Comparison of ENCODE assay signal across 1 cellular context in the genomic region with DNA sequence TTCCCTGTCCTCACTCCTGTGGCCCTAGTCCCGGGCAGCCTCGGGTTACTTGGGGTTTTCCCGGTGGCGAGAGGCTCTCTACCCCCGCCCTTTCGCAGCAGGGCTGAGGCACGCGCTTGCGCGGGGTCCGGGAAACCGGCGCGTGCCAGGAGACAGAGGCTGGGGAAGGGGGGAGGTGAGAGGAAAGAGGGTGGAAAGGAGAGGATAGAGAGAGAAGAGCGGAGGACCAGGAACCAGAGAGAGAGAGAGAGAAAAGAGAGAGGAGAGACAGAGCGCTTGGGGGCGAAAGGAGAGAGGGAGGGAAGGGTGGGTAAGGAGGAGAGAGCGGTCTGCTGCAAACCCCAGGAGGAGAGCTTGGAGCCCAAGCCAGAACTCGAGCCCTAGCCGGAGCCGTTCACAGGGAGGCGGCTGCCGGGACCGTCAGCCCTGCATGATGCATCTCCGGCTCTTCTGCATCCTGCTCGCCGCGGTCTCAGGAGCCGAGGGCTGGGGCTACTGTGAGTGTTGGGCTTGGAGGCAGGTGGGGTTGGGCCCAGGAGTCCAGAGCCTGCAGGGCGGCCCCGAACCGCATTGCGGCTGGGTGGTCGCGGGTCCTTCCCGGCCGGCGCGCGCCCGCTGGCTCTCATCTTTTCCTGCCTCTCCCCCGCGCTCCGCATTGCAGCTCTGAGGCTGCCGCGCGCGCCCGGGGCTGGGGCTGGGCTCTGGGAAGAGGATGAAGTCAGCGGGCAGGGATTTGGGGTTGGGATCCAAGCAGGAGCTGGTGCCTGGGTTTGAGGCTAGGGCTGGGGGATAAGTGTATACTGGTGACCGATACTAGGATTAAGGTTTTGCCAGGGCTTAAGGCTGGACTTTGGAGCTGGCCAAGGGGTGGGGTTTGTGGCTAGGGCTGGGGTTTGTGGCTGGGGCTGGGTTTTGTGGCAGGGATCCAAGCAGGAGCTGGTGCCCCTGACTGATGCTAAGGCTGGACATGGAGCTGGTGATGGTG.
A peak's percentile ranks its signal among the peaks of the same experiment; 100 is the strongest.
TF ChIP-seq lines count a peak whose summit lies in the region.

Gene CNTNAP1, plus strand, starts transcription at position 132 of the 985 bp plus-strand sequence. Its CDS starts 299 bp downstream, at position 431.

TF ChIP-seq in HepG2, 621 proteins besides CTCF, POLR2A, EP300 and RAD21 (continued from another document and continues in another):
- TF ChIP-seq PHF21A (CRISPR knock-in tag; IDR thresholded peaks at IDR 0.05), result peak; percentile 56; the same call in 1 of the 2 replicates
- TF ChIP-seq TP53 (CRISPR knock-in tag; conservative IDR thresholded peaks at IDR 0.05), result no peak
- TF ChIP-seq, protein P1, sequence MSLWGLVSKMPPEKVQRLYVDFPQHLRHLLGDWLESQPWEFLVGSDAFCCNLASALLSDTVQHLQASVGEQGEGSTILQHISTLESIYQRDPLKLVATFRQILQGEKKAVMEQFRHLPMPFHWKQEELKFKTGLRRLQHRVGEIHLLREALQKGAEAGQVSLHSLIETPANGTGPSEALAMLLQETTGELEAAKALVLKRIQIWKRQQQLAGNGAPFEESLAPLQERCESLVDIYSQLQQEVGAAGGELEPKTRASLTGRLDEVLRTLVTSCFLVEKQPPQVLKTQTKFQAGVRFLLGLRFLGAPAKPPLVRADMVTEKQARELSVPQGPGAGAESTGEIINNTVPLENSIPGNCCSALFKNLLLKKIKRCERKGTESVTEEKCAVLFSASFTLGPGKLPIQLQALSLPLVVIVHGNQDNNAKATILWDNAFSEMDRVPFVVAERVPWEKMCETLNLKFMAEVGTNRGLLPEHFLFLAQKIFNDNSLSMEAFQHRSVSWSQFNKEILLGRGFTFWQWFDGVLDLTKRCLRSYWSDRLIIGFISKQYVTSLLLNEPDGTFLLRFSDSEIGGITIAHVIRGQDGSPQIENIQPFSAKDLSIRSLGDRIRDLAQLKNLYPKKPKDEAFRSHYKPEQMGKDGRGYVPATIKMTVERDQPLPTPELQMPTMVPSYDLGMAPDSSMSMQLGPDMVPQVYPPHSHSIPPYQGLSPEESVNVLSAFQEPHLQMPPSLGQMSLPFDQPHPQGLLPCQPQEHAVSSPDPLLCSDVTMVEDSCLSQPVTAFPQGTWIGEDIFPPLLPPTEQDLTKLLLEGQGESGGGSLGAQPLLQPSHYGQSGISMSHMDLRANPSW (CRISPR knock-in tag; IDR thresholded peaks at IDR 0.05; ENCODE audit: borderline replicate concordance), result 0 out of 2 replicates have a peak, but pooled peaks have one; percentile 42
- peak; percentile 50; the same call in 1 of the 2 replicates for TF ChIP-seq ZNF124 (CRISPR knock-in tag; IDR thresholded peaks at IDR 0.05)
- TF ChIP-seq NFE2L2 (IDR thresholded peaks at IDR 0.05; ENCODE audit: low read length), result no peak
- TF ChIP-seq TBP (CRISPR knock-in tag; IDR thresholded peaks at IDR 0.05), result no peak
- no peak for TF ChIP-seq HBP1 (CRISPR knock-in tag; IDR thresholded peaks at IDR 0.05; ENCODE audit: low read depth)
- no peak for TF ChIP-seq MAFF (IDR thresholded peaks at IDR 0.05; ENCODE audit: low read depth, low read length)
- 0 out of 2 replicates have a peak, but pooled peaks have one; percentile 6 for TF ChIP-seq FOXO1 (CRISPR knock-in tag; IDR thresholded peaks at IDR 0.05)
- no peak; the same call in 1 of the 2 replicates for TF ChIP-seq ZNF83 (CRISPR knock-in tag; IDR thresholded peaks at IDR 0.05; ENCODE audit: borderline replicate concordance)
- TF ChIP-seq PAX8 (CRISPR knock-in tag; IDR thresholded peaks at IDR 0.05; ENCODE audit: borderline replicate concordance), result no peak
- TF ChIP-seq ZNF256 (CRISPR knock-in tag; conservative IDR thresholded peaks at IDR 0.05), result no peak
- TF ChIP-seq, protein P2, sequence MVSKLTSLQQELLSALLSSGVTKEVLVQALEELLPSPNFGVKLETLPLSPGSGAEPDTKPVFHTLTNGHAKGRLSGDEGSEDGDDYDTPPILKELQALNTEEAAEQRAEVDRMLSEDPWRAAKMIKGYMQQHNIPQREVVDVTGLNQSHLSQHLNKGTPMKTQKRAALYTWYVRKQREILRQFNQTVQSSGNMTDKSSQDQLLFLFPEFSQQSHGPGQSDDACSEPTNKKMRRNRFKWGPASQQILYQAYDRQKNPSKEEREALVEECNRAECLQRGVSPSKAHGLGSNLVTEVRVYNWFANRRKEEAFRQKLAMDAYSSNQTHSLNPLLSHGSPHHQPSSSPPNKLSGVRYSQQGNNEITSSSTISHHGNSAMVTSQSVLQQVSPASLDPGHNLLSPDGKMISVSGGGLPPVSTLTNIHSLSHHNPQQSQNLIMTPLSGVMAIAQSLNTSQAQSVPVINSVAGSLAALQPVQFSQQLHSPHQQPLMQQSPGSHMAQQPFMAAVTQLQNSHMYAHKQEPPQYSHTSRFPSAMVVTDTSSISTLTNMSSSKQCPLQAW (CRISPR knock-in tag; IDR thresholded peaks at IDR 0.05), result peak; percentile 76
- no peak for TF ChIP-seq WIZ (CRISPR knock-in tag; IDR thresholded peaks at IDR 0.05)
- TF ChIP-seq ZFP82 (CRISPR knock-in tag; IDR thresholded peaks at IDR 0.05; ENCODE audit: borderline replicate concordance), result no peak
- TF ChIP-seq, protein P3, sequence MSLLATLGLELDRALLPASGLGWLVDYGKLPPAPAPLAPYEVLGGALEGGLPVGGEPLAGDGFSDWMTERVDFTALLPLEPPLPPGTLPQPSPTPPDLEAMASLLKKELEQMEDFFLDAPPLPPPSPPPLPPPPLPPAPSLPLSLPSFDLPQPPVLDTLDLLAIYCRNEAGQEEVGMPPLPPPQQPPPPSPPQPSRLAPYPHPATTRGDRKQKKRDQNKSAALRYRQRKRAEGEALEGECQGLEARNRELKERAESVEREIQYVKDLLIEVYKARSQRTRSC (CRISPR knock-in tag; IDR thresholded peaks at IDR 0.05; ENCODE audit: low read depth), result no peak
- TF ChIP-seq NCOA5 (CRISPR knock-in tag; IDR thresholded peaks at IDR 0.05), result no peak
- TF ChIP-seq NFYC (CRISPR knock-in tag; IDR thresholded peaks at IDR 0.05), result peak; percentile 6; the same call in 1 of the 2 replicates
- 0 out of 2 replicates have a peak, but pooled peaks have one; percentile 6 for TF ChIP-seq NAIF1 (CRISPR knock-in tag; IDR thresholded peaks at IDR 0.05; ENCODE audit: borderline replicate concordance)
- TF ChIP-seq ZNF468 (CRISPR knock-in tag; IDR thresholded peaks at IDR 0.05), result peak; percentile 84; the same call in 1 of the 2 replicates
- no peak for TF ChIP-seq ZNF550 (CRISPR knock-in tag; IDR thresholded peaks at IDR 0.05; ENCODE audit: borderline replicate concordance)
- TF ChIP-seq, protein P4, sequence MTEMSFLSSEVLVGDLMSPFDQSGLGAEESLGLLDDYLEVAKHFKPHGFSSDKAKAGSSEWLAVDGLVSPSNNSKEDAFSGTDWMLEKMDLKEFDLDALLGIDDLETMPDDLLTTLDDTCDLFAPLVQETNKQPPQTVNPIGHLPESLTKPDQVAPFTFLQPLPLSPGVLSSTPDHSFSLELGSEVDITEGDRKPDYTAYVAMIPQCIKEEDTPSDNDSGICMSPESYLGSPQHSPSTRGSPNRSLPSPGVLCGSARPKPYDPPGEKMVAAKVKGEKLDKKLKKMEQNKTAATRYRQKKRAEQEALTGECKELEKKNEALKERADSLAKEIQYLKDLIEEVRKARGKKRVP (CRISPR knock-in tag; IDR thresholded peaks at IDR 0.05), result peak in 1 of 2 experiments; percentile 70; a peak in 2 of 4 replicates
- TF ChIP-seq HIC2 (CRISPR knock-in tag; IDR thresholded peaks at IDR 0.05; ENCODE audit: low read depth), result no peak; the same call in 1 of the 2 replicates
- peak; percentile 55; the same call in 1 of the 2 replicates for TF ChIP-seq ZNF253 (CRISPR knock-in tag; IDR thresholded peaks at IDR 0.05; ENCODE audit: borderline replicate concordance)
- TF ChIP-seq ARNTL (CRISPR knock-in tag; IDR thresholded peaks at IDR 0.05), result 0 out of 2 replicates have a peak, but pooled peaks have one; percentile 49
- TF ChIP-seq ZBTB39 (CRISPR knock-in tag; IDR thresholded peaks at IDR 0.05), result no peak
- TF ChIP-seq, protein P5, sequence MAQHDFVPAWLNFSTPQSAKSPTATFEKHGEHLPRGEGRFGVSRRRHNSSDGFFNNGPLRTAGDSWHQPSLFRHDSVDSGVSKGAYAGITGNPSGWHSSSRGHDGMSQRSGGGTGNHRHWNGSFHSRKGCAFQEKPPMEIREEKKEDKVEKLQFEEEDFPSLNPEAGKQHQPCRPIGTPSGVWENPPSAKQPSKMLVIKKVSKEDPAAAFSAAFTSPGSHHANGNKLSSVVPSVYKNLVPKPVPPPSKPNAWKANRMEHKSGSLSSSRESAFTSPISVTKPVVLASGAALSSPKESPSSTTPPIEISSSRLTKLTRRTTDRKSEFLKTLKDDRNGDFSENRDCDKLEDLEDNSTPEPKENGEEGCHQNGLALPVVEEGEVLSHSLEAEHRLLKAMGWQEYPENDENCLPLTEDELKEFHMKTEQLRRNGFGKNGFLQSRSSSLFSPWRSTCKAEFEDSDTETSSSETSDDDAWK (CRISPR knock-in tag; IDR thresholded peaks at IDR 0.05), result no peak
- no peak; the same call in 1 of the 2 replicates for TF ChIP-seq SIN3A (IDR thresholded peaks at IDR 0.05; ENCODE audit: borderline replicate concordance, low read depth, low read length)
- no peak for TF ChIP-seq CREB1 (IDR thresholded peaks at IDR 0.05)
- TF ChIP-seq CREB1 (CRISPR knock-in tag; IDR thresholded peaks at IDR 0.05), result no peak
- TF ChIP-seq ZNF547 (CRISPR knock-in tag; IDR thresholded peaks at IDR 0.05), result peak; percentile 67
- no peak for TF ChIP-seq ZNF138 (CRISPR knock-in tag; IDR thresholded peaks at IDR 0.05; ENCODE audit: low read depth)
- peak; percentile 81 for TF ChIP-seq TFDP1 (CRISPR knock-in tag; IDR thresholded peaks at IDR 0.05; ENCODE audit: borderline replicate concordance)
- no peak for TF ChIP-seq ZNF879 (CRISPR knock-in tag; IDR thresholded peaks at IDR 0.05)
- no peak; the same call in 1 of the 2 replicates for TF ChIP-seq GFI1 (CRISPR knock-in tag; IDR thresholded peaks at IDR 0.05; ENCODE audit: borderline replicate concordance)
- TF ChIP-seq ZNF850 (CRISPR knock-in tag; conservative IDR thresholded peaks at IDR 0.05), result no peak
- no peak for TF ChIP-seq RFX3 (CRISPR knock-in tag; IDR thresholded peaks at IDR 0.05)
- TF ChIP-seq DNMT3B (CRISPR knock-in tag; conservative IDR thresholded peaks at IDR 0.05), result peak; percentile 60; the same call in 1 of the 2 replicates
- TF ChIP-seq ATRX (CRISPR knock-in tag; IDR thresholded peaks at IDR 0.05; ENCODE audit: borderline replicate concordance), result no peak; the same call in 1 of the 2 replicates
- TF ChIP-seq SNAI1 (CRISPR knock-in tag; IDR thresholded peaks at IDR 0.05; ENCODE audit: borderline replicate concordance), result peak; percentile 71; the same call in 1 of the 2 replicates
- TF ChIP-seq ZMYM2 (CRISPR knock-in tag; IDR thresholded peaks at IDR 0.05), result no peak
- TF ChIP-seq ZNF629 (CRISPR knock-in tag; conservative IDR thresholded peaks at IDR 0.05), result no peak
